Comparison of ENCODE assay signal across 24 cellular contexts in genomic region chr6:27061235-27061993, GRCh38.
"Had no signal": no experiment of that assay in that cellular context is flagged by ENCODE, and none has a peak within 500 bp of the region (broad histone marks: within the 10 kb centered on the region; RNA-seq: fewer than 3 reads in every experiment).

No MANE protein-coding gene starts in this region.

- H3K4me1 ChIP-seq: gastrocnemius medialis, psoas muscle, upper lobe of left lung had no signal

- H3K36me3 ChIP-seq: gastrocnemius medialis, ovary, thoracic aorta, tibial nerve, upper lobe of left lung had no signal

- H3K27ac ChIP-seq: epithelial cell of prostate, gastrocnemius medialis, ovary, psoas muscle, thoracic aorta, tibial nerve, upper lobe of left lung had no signal

- FAIRE-seq: kidney, small intestine, urothelium cell line had no signal

- ATAC-seq: esophagus mucosa; gastrocnemius medialis; left lobe of liver; natural killer cell; psoas muscle; right cardiac atrium; stimulated activated naive B cell treated with anti-CD40 and anti-IgM and Interleukin-4, amounts not matched to agents 10 μg/mL and 1 μg/mL and 100 μg/mL, for 72 hours had no signal

- H3K4me3 ChIP-seq: gastrocnemius medialis, lung, ovary, psoas muscle, thoracic aorta, tibial nerve, upper lobe of left lung had no signal

- H3K9me3 ChIP-seq: gastrocnemius medialis, ovary, psoas muscle, thoracic aorta, tibial nerve, upper lobe of left lung had no signal

- DNase-seq: effector CD8-positive, alpha-beta T cell; endodermal cell; foreskin fibroblast; gastrocnemius medialis; head of caudate nucleus; kidney; natural killer cell; occipital lobe; ovary; posterior cingulate gyrus; psoas muscle; right cardiac atrium; small intestine; stimulated activated CD4-positive, alpha-beta T cell treated with anti-CD3 and anti-CD28 coated beads, Interleukin-15, amount 100 ng/mL, for 24 hours; stimulated activated CD4-positive, alpha-beta T cell treated with anti-CD3 and anti-CD28 coated beads, Interleukin-2, amount 100 ng/mL, for 48 hours; stimulated activated naive B cell treated with anti-CD40 and anti-IgM and Interleukin-4, amounts not matched to agents 10 μg/mL and 1 μg/mL and 100 μg/mL, for 72 hours; upper lobe of left lung had no signal

- H3K27me3 ChIP-seq: ovary, tibial nerve, upper lobe of left lung had no signal
